ENCODE assay signal across 36 cellular contexts in genomic region chrX:8890794-8891193, GRCh38.
"Had no signal": no experiment of that assay in that cellular context is flagged by ENCODE, and none has a peak within 500 bp of the region (broad histone marks: within the 10 kb centered on the region; RNA-seq: fewer than 3 reads in every experiment).

No MANE protein-coding gene starts in this region.

- H3K9me3 ChIP-seq: MG63 had no signal

- H3K4me3 ChIP-seq: MG63 had no signal

- H3K27me3 ChIP-seq: MG63 had no signal

- DNase-seq: Karpas-422, Kasumi-1, MG63, MM.1S, MV-4-11, NCI-H1048, NCI-H1092, NCI-H1092 treated with DMSO at 0.1 percent for 48 hours, NCI-H1105, NCI-H1105 treated with DMSO at 0.1 percent for 48 hours, NCI-H1417, NCI-H1417 treated with DMSO at 0.1 percent for 48 hours, NCI-H1436, NCI-H1436 treated with DMSO at 0.1 percent for 48 hours, NCI-H146, NCI-H1694, NCI-H1694 treated with DMSO at 0.1 percent for 48 hours, NCI-H187, NCI-H187 treated with DMSO at 0.1 percent for 48 hours, NCI-H1930, NCI-H2029, NCI-H2029 treated with DMSO at 0.1 percent for 48 hours, NCI-H2081, NCI-H2081 treated with DMSO at 0.1 percent for 48 hours, NCI-H2107, NCI-H2171, NCI-H2171 treated with DMSO at 0.1 percent for 48 hours, NCI-H2227 treated with DMSO at 0.1 percent for 48 hours, NCI-H226, NCI-H345, NCI-H446, NCI-H446 treated with DMSO at 0.1 percent for 48 hours, NCI-H510A, NCI-H510A treated with DMSO at 0.1 percent for 48 hours, NCI-H524, NCI-H524 treated with DMSO at 0.1 percent for 48 hours had no signal

- H3K36me3 ChIP-seq: MG63 had no signal
